In genomic region chr13:98919566-98919965, GRCh38 we compare ENCODE assay signal across 14 cellular contexts. TPM values are rescaled to one million over a fixed set of nuclear protein-coding genes. Genes with fewer than 3 reads are reported as not detected.
DNase-seq lines count a peak whose midpoint lies in the region; ATAC-seq and TF ChIP-seq lines count a peak whose summit lies in the region.
"Had no signal": no experiment of that assay in that cellular context is flagged by ENCODE, and none has a peak within 500 bp of the region (broad histone marks: within the 10 kb centered on the region; RNA-seq: fewer than 3 reads in every experiment).

No MANE protein-coding gene starts in this region.

- H3K36me3 ChIP-seq in BLaER1: no peaks in the 10 kb centered on the region
- H3K36me3 ChIP-seq in DND-41 (ENCODE audit: insufficient read depth, low read length): peaks cover 24% of the 10 kb centered on the region

- no peak overlapping the region for H3K4me3 Mint-ChIP-seq in mesothelial cell of epicardium
- H3K4me3 Mint-ChIP-seq: B cell had no signal

- peaks cover 3% of the 10 kb centered on the region for H3K36me3 Mint-ChIP-seq in mesothelial cell of epicardium

- TF ChIP-seq CTCF in DND-41 (IDR thresholded peaks at IDR 0.05; ENCODE audit: borderline replicate concordance, extremely low read depth, low read length, poor library complexity, severe bottlenecking) (no peak), foreskin keratinocyte (conservative IDR thresholded peaks at IDR 0.05) (no peak), mesothelial cell of epicardium (IDR thresholded peaks at IDR 0.05; ENCODE audit: unreplicated experiment) (no peak)

- no peaks in the 10 kb centered on the region for H3K9me3 ChIP-seq in BLaER1
- H3K9me3 ChIP-seq in DND-41 (ENCODE audit: insufficient read depth, low read length, severe bottlenecking): no peaks in the 10 kb centered on the region
- H3K9me3 ChIP-seq: transverse colon had no signal

- H3K4me1 ChIP-seq in BLaER1: peaks cover 14% of the 10 kb centered on the region
- H3K4me1 ChIP-seq in DND-41 (ENCODE audit: insufficient read depth, low read length): peaks cover 23% of the 10 kb centered on the region
- no peaks in the 10 kb centered on the region for H3K4me1 ChIP-seq in foreskin keratinocyte
- H3K4me1 ChIP-seq: transverse colon had no signal

- DNase-seq in DND-41 (no peak), foreskin keratinocyte (no peak), mesothelial cell of epicardium (ENCODE audit: low spot score in 2 of 2, unreplicated experiment in 2 of 2) (no peak), hepatic stellate cell (ENCODE audit: low spot score) (no peak), dedifferentiated amniotic fluid mesenchymal stem cell (ENCODE audit: extremely low spot score) (no peak)
- DNase-seq in activated T-cell treated with anti-CD3 and anti-CD28 coated beads, Interleukin-2, amount 50 U/mL, for 48 hours: peak; percentile 34 to 42
- DNase-seq: activated gamma-delta T cell; effector CD4-positive, alpha-beta T cell; NCI-H1417; NK-92 treated with Interleukin-12 subunit alpha and Interleukin-12 subunit beta, amount 100 ng/mL, for 24 hours; transverse colon had no signal

- peak overlapping the region; percentile 63; the same call in 1 of the 2 replicates for H3K4me2 ChIP-seq in BLaER1
- H3K4me2 ChIP-seq in DND-41 (ENCODE audit: insufficient read depth, low read length): no peak overlapping the region

- H3K9me3 Mint-ChIP-seq in mesothelial cell of epicardium: no peaks in the 10 kb centered on the region

- no peaks in the 10 kb centered on the region for H3K27me3 ChIP-seq in BLaER1
- no peaks in the 10 kb centered on the region for H3K27me3 ChIP-seq in DND-41 (ENCODE audit: insufficient read depth, low read length, poor library complexity)
- no peaks in the 10 kb centered on the region for H3K27me3 ChIP-seq in foreskin keratinocyte
- H3K27me3 ChIP-seq: transverse colon had no signal

- peaks cover 6% of the 10 kb centered on the region for H3K4me1 Mint-ChIP-seq in mesothelial cell of epicardium

- H3K27ac ChIP-seq in BLaER1 (no peak overlapping the region), DND-41 (ENCODE audit: low read length) (peak overlapping the region; percentile 69), foreskin keratinocyte (no peak overlapping the region)
- H3K27ac ChIP-seq: transverse colon had no signal

- H3K4me3 ChIP-seq in BLaER1 (no peak overlapping the region), DND-41 (ENCODE audit: low read depth in 1 of 2, low read length in 2 of 2) (no peak overlapping the region)
- H3K4me3 ChIP-seq: transverse colon had no signal

- no peak overlapping the region for H2AFZ ChIP-seq in DND-41 (ENCODE audit: low read depth, low read length)

- H3K27ac Mint-ChIP-seq in mesothelial cell of epicardium: no peak overlapping the region
- H3K27ac Mint-ChIP-seq: B cell had no signal

- H3K9ac ChIP-seq in BLaER1: no peak overlapping the region
- peak overlapping the region; percentile 16; the same call in 1 of the 2 replicates for H3K9ac ChIP-seq in DND-41 (ENCODE audit: low read depth, low read length)

- H3K79me2 ChIP-seq in DND-41 (ENCODE audit: insufficient read depth, low read length): no peaks in the 10 kb centered on the region

- 0 out of 3 replicates have a peak, but pooled peaks have one; percentile 18 for ATAC-seq in DND-41 (ENCODE audit: insufficient read depth, low read depth)
- ATAC-seq in foreskin keratinocyte: peak; percentile 39
- no peak for ATAC-seq in HG03354 (IDR thresholded peaks at IDR 0.05; ENCODE audit: poor library complexity, severe bottlenecking, unreplicated experiment)

- no peaks in the 10 kb centered on the region for H3K27me3 Mint-ChIP-seq in mesothelial cell of epicardium (ENCODE audit: low read depth)
- H3K27me3 Mint-ChIP-seq: B cell had no signal

- H4K20me1 ChIP-seq in BLaER1 (no peaks in the 10 kb centered on the region), DND-41 (ENCODE audit: insufficient read depth, low read length) (no peaks in the 10 kb centered on the region)

RNA-seq across cellular contexts. Expression of gene DOCK9, which starts 58.3 kb away (rescaled TPM):
- 160 and 175 TPM in 2 replicates for total RNA-seq in foreskin keratinocyte
- polyA plus RNA-seq in foreskin keratinocyte: 29.6 and 32.6 TPM in 2 replicates
- 21.0 to 26.6 TPM (median 22.8 TPM) in 3 replicates for total RNA-seq in mesothelial cell of epicardium

Comparison
In these comparisons a context has a peak if more than half of its experiments do, and no peak if none do; other contexts are left out.
1. DNase-seq: peak in activated T-cell treated with anti-CD3 and anti-CD28 coated beads, Interleukin-2, amount 50 U/mL, for 48 hours (2 of 2); none in DND-41 (single experiment), foreskin keratinocyte (0 of 2), mesothelial cell of epicardium (0 of 2), hepatic stellate cell (single experiment) and dedifferentiated amniotic fluid mesenchymal stem cell (single experiment).